16 cellular contexts compared by ENCODE assay signal in the genomic region with DNA sequence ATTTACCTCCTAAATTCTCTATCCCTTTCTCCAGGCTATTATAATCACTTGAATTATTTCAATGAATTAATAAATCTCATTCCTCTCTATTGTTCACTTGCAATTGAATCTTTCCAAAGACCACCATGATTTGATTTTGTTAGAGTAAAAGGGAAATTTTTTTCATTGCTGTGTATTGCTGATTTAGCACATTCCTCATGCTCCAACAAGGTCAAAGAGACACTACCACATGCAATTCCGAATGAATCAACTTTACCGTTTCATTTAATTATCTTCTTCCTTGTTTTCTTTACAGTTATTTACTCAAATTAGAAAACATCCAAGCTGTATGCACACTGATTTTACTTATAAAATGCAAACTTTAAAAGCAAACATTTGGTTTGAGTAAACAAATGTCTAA. TPM values are rescaled to one million over a fixed set of nuclear protein-coding genes. Genes with fewer than 3 reads are reported as not detected.
DNase-seq lines count a peak whose midpoint lies in the region; ATAC-seq, FAIRE-seq and TF ChIP-seq lines count a peak whose summit lies in the region.
"Had no signal": no experiment of that assay in that cellular context is flagged by ENCODE, and none has a peak within 500 bp of the region (broad histone marks: within the 10 kb centered on the region; RNA-seq: fewer than 3 reads in every experiment).

No MANE protein-coding gene starts in this region.

- H3K4me1 ChIP-seq in IMR-90 (ENCODE audit: control insufficient read depth, insufficient read depth, low read length) (peaks cover 2% of the 10 kb centered on the region), muscle layer of colon (ENCODE audit: insufficient read depth, low read length) (peaks cover 17% of the 10 kb centered on the region), tibial artery (peaks cover 0 to 35% (median 9%) of the 10 kb centered on the region in 4 donors), pancreas (peaks cover 0 to 4% (median 0%) of the 10 kb centered on the region in 3 donors)

- H4K91ac ChIP-seq in IMR-90 (ENCODE audit: insufficient read depth, low read depth, low read length), result no peak overlapping the region

- dilution Hi-C loops in IMR-90 (cut with HindIII; ENCODE audit: low sequenced_read_pairs, unreplicated experiment), result no loop called here

- DNase-seq in IMR-90 (no peak), tibial artery (no peak), Ammon's horn (ENCODE audit: low spot score) (no peak), NCI-H1417 treated with DMSO at 0.1 percent for 48 hours (lab: John Stamatoyannopoulos, UW) (no peak), GM10266 (ENCODE audit: extremely low spot score) (no peak), pancreas (no peak)
- DNase-seq: activated CD4-positive, alpha-beta T cell treated with anti-CD3 and anti-CD28 coated beads for 1 hour; activated naive CD4-positive, alpha-beta T cell; DMS79 treated with DMSO at 0.1 percent for 48 hours; NCI-H1436; occipital lobe; SHP77 treated with DMSO at 0.1 percent for 48 hours; stimulated activated naive CD8-positive, alpha-beta T cell treated with anti-CD3 and anti-CD28 coated beads, Interleukin-15, amount 100 ng/mL, for 72 hours had no signal

- no peak overlapping the region for H3K14ac ChIP-seq in IMR-90 (replicated peaks; ENCODE audit: low read depth, low read length)

- BruUV-seq in IMR-90 (replicated peaks; lab: Mats Ljungman, UMichigan), result no TSS peak

- POLR2A ChIA-PET in IMR-90 (lab: Charles Lee; ENCODE audit: unreplicated experiment), result no interaction called here

- H3K4me2 ChIP-seq in IMR-90 (ENCODE audit: low read depth, low read length), result no peak overlapping the region

- no peak overlapping the region for H2AK9ac ChIP-seq in IMR-90 (replicated peaks; ENCODE audit: low read depth, low read length, poor library complexity)

- H3K27ac ChIP-seq in IMR-90 (ENCODE audit: insufficient read depth, low read length) (no peak overlapping the region), muscle layer of colon (ENCODE audit: low read depth, low read length) (peak overlapping the region; percentile 77), tibial artery (peak overlapping the region; percentile 81 to 84), pancreas (no peak overlapping the region)
- H3K27ac ChIP-seq: C4-2B had no signal

- in situ Hi-C loops in IMR-90 (cut with MboI; ENCODE audit: low sequenced_read_pairs), result no loop called here

- ATAC-seq in IMR-90 (ENCODE audit: low read depth) (no peak), pancreas (no peak)
- ATAC-seq: stimulated activated naive CD8-positive, alpha-beta T cell treated with anti-CD3 and anti-CD28 coated beads, Interleukin-15, amount 100 ng/mL, for 72 hours had no signal

- H3K36me3 ChIP-seq in IMR-90 (ENCODE audit: control insufficient read depth, insufficient read depth, low read length) (no peaks in the 10 kb centered on the region), muscle layer of colon (ENCODE audit: insufficient read depth, low read length) (no peaks in the 10 kb centered on the region), tibial artery (no peaks in the 10 kb centered on the region), pancreas (no peaks in the 10 kb centered on the region)

- H3K79me1 ChIP-seq in IMR-90 (ENCODE audit: low read depth in 1 of 2, low read length in 2 of 2), result no peaks in the 10 kb centered on the region

- no peak overlapping the region for H3K56ac ChIP-seq in IMR-90 (ENCODE audit: extremely low read depth, insufficient read depth, low read length)

- H3K9ac ChIP-seq in IMR-90 (ENCODE audit: low read depth, low read length) (no peak overlapping the region), muscle layer of colon (ENCODE audit: low read length) (no peak overlapping the region)

- no peaks in the 10 kb centered on the region for H3K9me3 ChIP-seq in IMR-90 (ENCODE audit: control insufficient read depth, insufficient read depth, low read length)
- no peaks in the 10 kb centered on the region for H3K9me3 ChIP-seq in muscle layer of colon (ENCODE audit: low read length)
- no peaks in the 10 kb centered on the region for H3K9me3 ChIP-seq in tibial artery
- H3K9me3 ChIP-seq in pancreas, result no peaks in the 10 kb centered on the region

- H3K18ac ChIP-seq in IMR-90 (ENCODE audit: low read depth, low read length), result no peak overlapping the region

- H2AFZ ChIP-seq in IMR-90 (replicated peaks; ENCODE audit: low read length, poor library complexity), result no peak overlapping the region

- TF ChIP-seq CTCF in IMR-90 (conservative IDR thresholded peaks at IDR 0.05; ENCODE audit: low read depth, low read length), result no peak
- no peak for TF ChIP-seq CTCF in tibial artery (IDR thresholded peaks at IDR 0.05)
- TF ChIP-seq CTCF in GM10266 (IDR thresholded peaks at IDR 0.05; ENCODE audit: control insufficient read depth, insufficient read depth, low read depth, missing control alignments), result no peak
- no peak for TF ChIP-seq CTCF in pancreas (IDR thresholded peaks at IDR 0.05)

- H4K8ac ChIP-seq in IMR-90 (ENCODE audit: low read depth in 2 of 2, low read length in 2 of 2), result no peak overlapping the region

- H3K27me3 ChIP-seq in IMR-90 (ENCODE audit: control insufficient read depth, insufficient read depth, low read length) (no peaks in the 10 kb centered on the region), muscle layer of colon (ENCODE audit: control insufficient read depth in 1 of 2, insufficient read depth in 2 of 2, low read length in 2 of 2) (no peaks in the 10 kb centered on the region), tibial artery (no peaks in the 10 kb centered on the region), pancreas (no peaks in the 10 kb centered on the region)

- H4K20me1 ChIP-seq in IMR-90 (ENCODE audit: insufficient read depth, low read length), result no peaks in the 10 kb centered on the region

- H2BK15ac ChIP-seq in IMR-90 (ENCODE audit: low read depth, low read length), result no peak overlapping the region

- no peak overlapping the region for H3K23ac ChIP-seq in IMR-90 (ENCODE audit: low read depth, low read length)

- CTCF ChIA-PET in IMR-90 (lab: Yijun Ruan, JAX), result no interaction called here

- H3K9me1 ChIP-seq in IMR-90 (ENCODE audit: insufficient read depth, low read length), result no peaks in the 10 kb centered on the region

- no peak overlapping the region for H4K5ac ChIP-seq in IMR-90 (ENCODE audit: low read depth, low read length)

- H3K4ac ChIP-seq in IMR-90 (ENCODE audit: low read depth, low read length), result no peak overlapping the region

- intact Hi-C loops in IMR-90 (cut with micrococcal nuclease) (no loop called here), tibial artery (cut with DNase I; ENCODE audit: low total_unique reads) (no loop called here), pancreas (cut with DNase I) (no loop called here)

- no peak overlapping the region for H2AK5ac ChIP-seq in IMR-90 (ENCODE audit: low read depth, low read length)

- no CpG with 5 or more reads among the region's 2 CpGs for WGBS in IMR-90 (ENCODE audit: extremely low coverage in 2 of 2, insufficient read length in 1 of 2), 2 experiments
- WGBS in pancreas, 2 donors, result 18 to 19% methylated on average over 2 of the region's 2 CpGs

- H2BK120ac ChIP-seq in IMR-90 (ENCODE audit: low read depth, low read length), result no peak overlapping the region

- H3K4me3 ChIP-seq in IMR-90 (ENCODE audit: insufficient read depth, low read depth, low read length), result no peak overlapping the region
- H3K4me3 ChIP-seq in muscle layer of colon (ENCODE audit: low read depth in 1 of 2, low read length in 2 of 2), result peak overlapping the region; percentile 33 to 94
- H3K4me3 ChIP-seq in tibial artery, result peak overlapping the region; percentile 47 to 53
- H3K4me3 ChIP-seq in pancreas, result no peak overlapping the region

- no peak for TF ChIP-seq POLR2A in IMR-90 (IDR thresholded peaks at IDR 0.05; ENCODE audit: low read depth, low read length)

- H2BK20ac ChIP-seq in IMR-90 (ENCODE audit: low read depth, low read length), result no peak overlapping the region

- FAIRE-seq in endometrium (lab: Jason Lieb, UNC) (peak; percentile 53), pancreas (lab: Jason Lieb, UNC) (no peak)

- no peak overlapping the region for H2BK5ac ChIP-seq in IMR-90 (ENCODE audit: low read depth, low read length, poor library complexity, severe bottlenecking)

- no peak for TF ChIP-seq RAD21 in IMR-90 (IDR thresholded peaks at IDR 0.05; ENCODE audit: low read length)

TF ChIP-seq in IMR-90, 13 proteins besides CTCF, POLR2A, EP300 and RAD21:
- TF ChIP-seq, protein P1, sequence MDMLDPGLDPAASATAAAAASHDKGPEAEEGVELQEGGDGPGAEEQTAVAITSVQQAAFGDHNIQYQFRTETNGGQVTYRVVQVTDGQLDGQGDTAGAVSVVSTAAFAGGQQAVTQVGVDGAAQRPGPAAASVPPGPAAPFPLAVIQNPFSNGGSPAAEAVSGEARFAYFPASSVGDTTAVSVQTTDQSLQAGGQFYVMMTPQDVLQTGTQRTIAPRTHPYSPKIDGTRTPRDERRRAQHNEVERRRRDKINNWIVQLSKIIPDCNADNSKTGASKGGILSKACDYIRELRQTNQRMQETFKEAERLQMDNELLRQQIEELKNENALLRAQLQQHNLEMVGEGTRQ (IDR thresholded peaks at IDR 0.05; ENCODE audit: low read depth, low read length), result no peak
- TF ChIP-seq MXI1 (IDR thresholded peaks at IDR 0.05; ENCODE audit: borderline replicate concordance, low read depth, low read length) (no peak), NFE2L2 (IDR thresholded peaks at IDR 0.05; ENCODE audit: low read depth, low read length) (no peak), CEBPB (IDR thresholded peaks at IDR 0.05; ENCODE audit: low read depth, low read length) (no peak), MAFK (IDR thresholded peaks at IDR 0.05; ENCODE audit: low read depth, low read length) (peak; percentile 90)
TF ChIP-seq in IMR-90: peak in this region for 1.

RNA-seq across cellular contexts. Expression of a gene that starts 1.0 kb away (rescaled TPM):
- 0.83 and 0.90 TPM in 2 replicates for total RNA-seq in IMR-90 (2012; rRNA removed)
- 1.4 and 2.9 TPM in 2 replicates for polyA plus RNA-seq in IMR-90 (2012; rRNA removed)
- polyA plus RNA-seq in IMR-90 (2012; cell fraction: cytosol; rRNA removed), result 0.13 and 0.19 TPM in 2 replicates
- 1.1 and 12.2 TPM in 2 replicates for polyA plus RNA-seq in IMR-90 (2012; cell fraction: nucleus; rRNA removed; ENCODE audit: low replicate concordance)
- 1 to 10 TPM in 3 of 6 donors, under 1 TPM in 3; 0.09 to 1.3 (median 0.72) TPM for total RNA-seq in pancreas
- polyA plus RNA-seq in pancreas, result 1 to 10 TPM; 1.3 to 4.9 TPM

Comparison
In these comparisons a context has a peak if more than half of its experiments do, and no peak if none do; other contexts are left out.
1. H3K27ac ChIP-seq: peak in muscle layer of colon (single experiment) and tibial artery (2 of 2); none in IMR-90 (single experiment) and pancreas (0 of 4).
2. H3K4me3 ChIP-seq: peak in muscle layer of colon (2 of 2) and tibial artery (2 of 2); none in IMR-90 (single experiment) and pancreas (0 of 4).